9 cellular contexts compared by ENCODE assay signal in genomic region chr5:122312670-122312988, GRCh38. TPM values are rescaled to one million over a fixed set of nuclear protein-coding genes. Genes with fewer than 3 reads are reported as not detected.
DNase-seq lines count a peak whose midpoint lies in the region; ATAC-seq and TF ChIP-seq lines count a peak whose summit lies in the region.
"Had no signal": no experiment of that assay in that cellular context is flagged by ENCODE, and none has a peak within 500 bp of the region (broad histone marks: within the 10 kb centered on the region; RNA-seq: fewer than 3 reads in every experiment).

No MANE protein-coding gene starts in this region.

- H3K27ac ChIP-seq in thyroid gland: peak overlapping the region in 2 of 3 donors; percentile 1 to 40
- H3K27ac ChIP-seq: HL-60 had no signal

- no peaks in the 10 kb centered on the region for H3K4me1 Mint-ChIP-seq in stimulated activated effector memory CD8-positive, alpha-beta T cell treated with anti-CD3 and anti-CD28 coated beads, Interleukin-12 subunit alpha, Interleukin-12 subunit beta, amount 100 ng/mL, for 72 hours

- H3K9me3 ChIP-seq in thyroid gland: no peaks in the 10 kb centered on the region

- peak overlapping the region; percentile 57 for H3K4me3 ChIP-seq in choroid plexus epithelial cell (ENCODE audit: low read depth, low read length)
- peak overlapping the region; percentile 39 for H3K4me3 ChIP-seq in lower leg skin (ENCODE audit: low read depth, poor library complexity, severe bottlenecking)
- H3K4me3 ChIP-seq in thyroid gland (replicated peaks in 1 of 3): peak overlapping the region in 2 of 3 donors; percentile 36 to 59

- peak; percentile 34 for DNase-seq in EH (ENCODE audit: low read depth)
- DNase-seq in choroid plexus epithelial cell (ENCODE audit: low read depth): no peak
- DNase-seq in lower leg skin (ENCODE audit: low spot score in 2 of 2): peak in 1 of 2 donors; percentile 88
- peak; percentile 5 to 7 for DNase-seq in thyroid gland
- no peak for DNase-seq in NCI-H2171 treated with DMSO at 0.1 percent for 48 hours (lab: John Stamatoyannopoulos, UW)
- DNase-seq in stimulated activated effector memory CD8-positive, alpha-beta T cell treated with anti-CD3 and anti-CD28 coated beads, Interleukin-12 subunit alpha, Interleukin-12 subunit beta, amount 100 ng/mL, for 72 hours (ENCODE audit: low spot score in 2 of 2): no peak
- no peak for DNase-seq in DMS79 (lab: John Stamatoyannopoulos, UW)

- H3K27me3 ChIP-seq in thyroid gland: no peaks in the 10 kb centered on the region

- peaks cover 2% of the 10 kb centered on the region for H3K9me3 Mint-ChIP-seq in stimulated activated effector memory CD8-positive, alpha-beta T cell treated with anti-CD3 and anti-CD28 coated beads, Interleukin-12 subunit alpha, Interleukin-12 subunit beta, amount 100 ng/mL, for 72 hours

- TF ChIP-seq POLR2A in lower leg skin (IDR thresholded peaks at IDR 0.05): no peak
- TF ChIP-seq POLR2A in thyroid gland (IDR thresholded peaks at IDR 0.05): no peak

- no peak for TF ChIP-seq CTCF in choroid plexus epithelial cell (conservative IDR thresholded peaks at IDR 0.05; ENCODE audit: low read depth, low read length)
- no peak for TF ChIP-seq CTCF in lower leg skin (IDR thresholded peaks at IDR 0.05)
- no peak for TF ChIP-seq CTCF in thyroid gland (IDR thresholded peaks at IDR 0.05)

- no peaks in the 10 kb centered on the region for H3K36me3 Mint-ChIP-seq in stimulated activated effector memory CD8-positive, alpha-beta T cell treated with anti-CD3 and anti-CD28 coated beads, Interleukin-12 subunit alpha, Interleukin-12 subunit beta, amount 100 ng/mL, for 72 hours

- 0% methylated on average over 14 of the region's 14 CpGs for WGBS in lower leg skin, 2 donors
- WGBS in thyroid gland, 2 donors: 9 to 11% methylated on average over 14 of the region's 14 CpGs

- no peak overlapping the region for H3K4me3 Mint-ChIP-seq in stimulated activated effector memory CD8-positive, alpha-beta T cell treated with anti-CD3 and anti-CD28 coated beads, Interleukin-12 subunit alpha, Interleukin-12 subunit beta, amount 100 ng/mL, for 72 hours

- intact Hi-C loops in lower leg skin (cut with DNase I; ENCODE audit: low total_unique reads): no loop called here
- intact Hi-C loops in thyroid gland (cut with DNase I): no loop called here

- no peaks in the 10 kb centered on the region for H3K36me3 ChIP-seq in thyroid gland

- no peak overlapping the region for H3K27ac Mint-ChIP-seq in stimulated activated effector memory CD8-positive, alpha-beta T cell treated with anti-CD3 and anti-CD28 coated beads, Interleukin-12 subunit alpha, Interleukin-12 subunit beta, amount 100 ng/mL, for 72 hours

- ATAC-seq in HG03354 (IDR thresholded peaks at IDR 0.05; ENCODE audit: poor library complexity, severe bottlenecking, unreplicated experiment): peak; percentile 28
- ATAC-seq in stimulated activated effector memory CD8-positive, alpha-beta T cell treated with anti-CD3 and anti-CD28 coated beads, Interleukin-12 subunit alpha, Interleukin-12 subunit beta, amount 100 ng/mL, for 72 hours: no peak

- H3K4me1 ChIP-seq in thyroid gland: peaks cover 0 to 10% of the 10 kb centered on the region in 2 donors

RNA-seq across cellular contexts. Expression of gene SNCAIP, which starts 0.6 kb away (rescaled TPM):
- 10 to 100 TPM in 1 of 4 donors, 1 to 10 TPM in 2, under 1 TPM in 1; 0.88 to 13.0 (median 2.9) TPM for total RNA-seq in lower leg skin
- total RNA-seq in thyroid gland: 10 to 100 TPM in 2 of 4 donors, 1 to 10 TPM in 2; 4.0 to 12.8 (median 9.8) TPM

Comparison
In these comparisons a context has a peak if more than half of its experiments do, and no peak if none do; other contexts are left out.
1. DNase-seq: peak in EH (single experiment) and thyroid gland (2 of 2); none in choroid plexus epithelial cell (single experiment), NCI-H2171 treated with DMSO at 0.1 percent for 48 hours (single experiment), stimulated activated effector memory CD8-positive, alpha-beta T cell treated with anti-CD3 and anti-CD28 coated beads, Interleukin-12 subunit alpha, Interleukin-12 subunit beta, amount 100 ng/mL, for 72 hours (0 of 2) and DMS79 (single experiment).
2. Peak in every context shown above with its lines, with median percentiles within 50 percentile points of each other: H3K4me3 ChIP-seq.